Comparison of ENCODE assay signal across 14 cellular contexts in the genomic region with DNA sequence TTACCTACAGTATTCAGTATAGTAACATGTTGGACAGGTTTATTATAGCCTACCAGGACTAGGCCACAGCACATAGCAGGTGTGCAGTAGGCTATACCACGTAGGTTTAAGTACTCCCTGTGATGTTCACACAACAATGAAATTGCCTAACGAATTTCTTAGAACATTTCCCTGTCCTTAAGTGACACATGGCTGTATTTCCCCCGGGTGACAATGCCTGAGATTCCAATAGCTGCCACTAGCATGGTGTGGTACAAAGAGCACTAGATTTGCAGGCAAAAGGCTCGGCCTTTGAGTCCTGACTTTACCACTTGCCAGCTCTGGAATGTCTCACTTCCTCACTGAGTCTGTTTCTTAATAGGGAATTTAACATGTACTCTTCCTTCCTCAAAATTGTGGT. TPM values are rescaled to one million over a fixed set of nuclear protein-coding genes. Genes with fewer than 3 reads are reported as not detected.
A peak's percentile ranks its signal among the peaks of the same experiment; 100 is the strongest.
DNase-seq lines count a peak whose midpoint lies in the region; ATAC-seq, FAIRE-seq and TF ChIP-seq lines count a peak whose summit lies in the region.
"Had no signal": no experiment of that assay in that cellular context is flagged by ENCODE, and none has a peak within 500 bp of the region (broad histone marks: within the 10 kb centered on the region; RNA-seq: fewer than 3 reads in every experiment).

No MANE protein-coding gene starts in this region.

- H3K27ac ChIP-seq in kidney (ENCODE audit: low read depth in 2 of 2, low read length in 2 of 2) (peak overlapping the region in 1 of 2 donors; percentile 13), suprapubic skin (no peak overlapping the region)
- H3K27ac ChIP-seq: gastrocnemius medialis had no signal

- peaks cover 4% of the 10 kb centered on the region for H3K36me3 Mint-ChIP-seq in endothelial cell (ENCODE audit: low read depth, unreplicated experiment)

- H3K4me1 ChIP-seq in mucosa of descending colon (ENCODE audit: low read depth) (peaks cover 33% of the 10 kb centered on the region), kidney (ENCODE audit: control insufficient read depth in 1 of 2, insufficient read depth in 1 of 2, low read depth in 1 of 2, low read length in 2 of 2) (peaks cover 9 to 17% of the 10 kb centered on the region in 2 donors), suprapubic skin (no peaks in the 10 kb centered on the region)

- H3K27me3 ChIP-seq in suprapubic skin: no peaks in the 10 kb centered on the region
- H3K27me3 ChIP-seq: gastrocnemius medialis had no signal

- peaks cover 2% of the 10 kb centered on the region for H3K27me3 Mint-ChIP-seq in endothelial cell (ENCODE audit: unreplicated experiment)

- TF ChIP-seq CTCF in endothelial cell (IDR thresholded peaks at IDR 0.05; ENCODE audit: unreplicated experiment) (no peak), mucosa of descending colon (IDR thresholded peaks at IDR 0.05) (peak; percentile 50), GM10248 (IDR thresholded peaks at IDR 0.05; ENCODE audit: control extremely low read depth, extremely low read depth, low read depth, missing control alignments) (no peak), kidney (IDR thresholded peaks at IDR 0.05; ENCODE audit: borderline replicate concordance, extremely low read depth, insufficient read depth) (no peak), suprapubic skin (IDR thresholded peaks at IDR 0.05) (no peak)

- DNase-seq in Ammon's horn (ENCODE audit: low spot score) (peak; percentile 22), endothelial cell (ENCODE audit: low spot score) (peak; percentile 21), mucosa of descending colon (peak in 2 of 3 donors; percentile 53 to 78), GM10248 (ENCODE audit: extremely low spot score) (no peak), kidney (no peak), globus pallidus (ENCODE audit: low spot score) (no peak), suprapubic skin (ENCODE audit: low spot score in 2 of 2) (no peak)
- DNase-seq: activated CD8-positive, alpha-beta memory T cell treated with anti-CD3 and anti-CD28 coated beads, Interleukin-2, amount 50 U/mL, for 4 hours; CD4-positive, alpha-beta T cell; gastrocnemius medialis; naive B cell; T-helper 2 cell had no signal

- peaks cover 3% of the 10 kb centered on the region for H3K4me1 Mint-ChIP-seq in endothelial cell (ENCODE audit: unreplicated experiment)
- H3K4me1 Mint-ChIP-seq: naive B cell had no signal

- CTCF ChIA-PET in GM10248 (lab: Yijun Ruan, JAX): interaction anchor here (0.7 kb wide), 1 partner anchor 20 kb away, joined by 3 read pairs; no protein-coding TSS in a partner anchor

- POLR2A ChIA-PET in GM10248 (lab: Yijun Ruan, JAX): no interaction called here

- no peak overlapping the region for H3K4me3 Mint-ChIP-seq in endothelial cell (ENCODE audit: unreplicated experiment)
- H3K4me3 Mint-ChIP-seq: CD4-positive, alpha-beta T cell; naive B cell had no signal

- WGBS in suprapubic skin: 62% methylated on average over 4 of the region's 4 CpGs

- intact Hi-C loops in mucosa of descending colon (cut with DNase I, micrococcal nuclease) (no loop called here), kidney (cut with DNase I) (no loop called here)

- no peak for FAIRE-seq in kidney (lab: Jason Lieb, UNC)
- FAIRE-seq: bronchial epithelial cell had no signal

- H3K27ac Mint-ChIP-seq in endothelial cell (ENCODE audit: unreplicated experiment): no peak overlapping the region
- H3K27ac Mint-ChIP-seq: CD4-positive, alpha-beta T cell; naive B cell had no signal

- H3K4me3 ChIP-seq in mucosa of descending colon (no peak overlapping the region), kidney (ENCODE audit: low read length in 2 of 2) (no peak overlapping the region), suprapubic skin (no peak overlapping the region)
- H3K4me3 ChIP-seq: gastrocnemius medialis had no signal

- no peak overlapping the region for H3K9ac ChIP-seq in kidney (ENCODE audit: low read length in 2 of 2)

- no peaks in the 10 kb centered on the region for H3K9me3 Mint-ChIP-seq in endothelial cell (ENCODE audit: unreplicated experiment)

- TF ChIP-seq POLR2A in suprapubic skin (IDR thresholded peaks at IDR 0.05): no peak

- H3K36me3 ChIP-seq in mucosa of descending colon (ENCODE audit: low read depth) (no peaks in the 10 kb centered on the region), kidney (ENCODE audit: control insufficient read depth in 1 of 2, insufficient read depth in 2 of 2, low read length in 2 of 2) (no peaks in the 10 kb centered on the region), suprapubic skin (peaks cover 17% of the 10 kb centered on the region)

- TF ChIP-seq EP300 in suprapubic skin (IDR thresholded peaks at IDR 0.05): no peak

- H3K9me3 ChIP-seq in mucosa of descending colon (no peaks in the 10 kb centered on the region), kidney (ENCODE audit: control insufficient read depth in 1 of 2, low read length in 2 of 2) (no peaks in the 10 kb centered on the region), suprapubic skin (no peaks in the 10 kb centered on the region)
- H3K9me3 ChIP-seq: gastrocnemius medialis had no signal

- peak; percentile 60 for ATAC-seq in HG02870 (IDR thresholded peaks at IDR 0.05; ENCODE audit: unreplicated experiment)
- peak; percentile 95 for ATAC-seq in mucosa of descending colon

RNA-seq across cellular contexts. Expression of a gene that starts 19.7 kb away (rescaled TPM):
- total RNA-seq in endothelial cell (ENCODE audit: unreplicated experiment): 22.1 TPM
- total RNA-seq in mucosa of descending colon: 10 to 100 TPM; 37.0 to 51.8 (median 44.7) TPM
- 23.2 TPM for total RNA-seq in kidney
- 5.3 TPM for polyA plus RNA-seq in kidney (ENCODE audit: insufficient read depth, low read depth, low replicate concordance)
- 10 to 100 TPM; 33.2 to 71.1 (median 39.9) TPM for total RNA-seq in suprapubic skin
- total RNA-seq: CD4-positive, alpha-beta T cell had no signal

RNA-seq across cellular contexts. Expression of a gene that starts 27.7 kb away (rescaled TPM):
- total RNA-seq in endothelial cell (ENCODE audit: unreplicated experiment) (57.7 TPM), mucosa of descending colon (10 to 100 TPM; 55.9 to 72.9 (median 70.7) TPM), kidney (49.7 TPM), suprapubic skin (10 to 100 TPM; 49.2 to 83.6 (median 59.9) TPM)
- polyA plus RNA-seq in kidney (ENCODE audit: insufficient read depth, low read depth, low replicate concordance): 27.7 TPM

Comparison
In these comparisons a context has a peak if more than half of its experiments do, and no peak if none do; other contexts are left out.
1. DNase-seq: peak in Ammon's horn (single experiment), endothelial cell (single experiment) and mucosa of descending colon (2 of 3); none in GM10248 (single experiment), kidney (single experiment), globus pallidus (single experiment) and suprapubic skin (0 of 2).